Comparison of ENCODE assay signal across 21 cellular contexts in genomic region chr19:6687117-6687516, GRCh38. TPM values are rescaled to one million over a fixed set of nuclear protein-coding genes. Genes with fewer than 3 reads are reported as not detected.
"Had no signal": no experiment of that assay in that cellular context is flagged by ENCODE, and none has a peak within 500 bp of the region (broad histone marks: within the 10 kb centered on the region; RNA-seq: fewer than 3 reads in every experiment).

No MANE protein-coding gene starts in this region.

- DNase-seq: activated CD8-positive, alpha-beta memory T cell treated with anti-CD3 and anti-CD28 coated beads for 24 hours; activated effector memory CD4-positive, alpha-beta T cell treated with Interleukin-2 at 50 U/mL for 16 hours; amniotic stem cell; caudate nucleus; colonic mucosa; heart right ventricle; left cardiac atrium; midbrain; ovary; stimulated activated CD4-positive, alpha-beta T cell treated with anti-CD3 and anti-CD28 coated beads, Interleukin-12 subunit alpha, Interleukin-12 subunit beta, amount 100 ng/mL, for 4 hours; stimulated activated CD4-positive, alpha-beta T cell treated with anti-CD3 and anti-CD28 coated beads, Interleukin-2, amount 100 ng/mL, for 24 hours; stimulated activated naive B cell treated with anti-CD40 and anti-IgM and Interleukin-4, amounts not matched to agents 10 μg/mL and 1 μg/mL and 100 μg/mL, for 72 hours; substantia nigra; T-helper 9 cell; transverse colon had no signal

- H3K9me3 ChIP-seq: colonic mucosa, ovary, transverse colon, vagina had no signal

- ATAC-seq: gastroesophageal sphincter, heart right ventricle, left cardiac atrium had no signal

- H2AFZ ChIP-seq: neural progenitor cell had no signal

- H3K9ac ChIP-seq: neural progenitor cell had no signal

- H3K27ac ChIP-seq: colonic mucosa, gastroesophageal sphincter, heart right ventricle, neural progenitor cell, ovary, transverse colon, vagina had no signal

- FAIRE-seq: endometrium had no signal

- H3K27me3 ChIP-seq: colonic mucosa, neural progenitor cell, ovary, transverse colon, vagina had no signal

- H3K4me1 ChIP-seq: colonic mucosa, gastroesophageal sphincter, heart right ventricle, neural progenitor cell, transverse colon, vagina had no signal

- H3K36me3 ChIP-seq: colonic mucosa, neural progenitor cell, ovary, transverse colon, vagina had no signal

- H3K4me2 ChIP-seq: neural progenitor cell had no signal

- H3K4me3 ChIP-seq: colonic mucosa, gastroesophageal sphincter, heart right ventricle, neural progenitor cell, ovary, transverse colon, vagina had no signal

RNA-seq across cellular contexts. Expression of gene TNFSF14, which starts 17.2 kb away (rescaled TPM):
- total RNA-seq: lung microvascular endothelial cell, myocyte had no signal
